Comparison of ENCODE assay signal across 11 cellular contexts in the genomic region with DNA sequence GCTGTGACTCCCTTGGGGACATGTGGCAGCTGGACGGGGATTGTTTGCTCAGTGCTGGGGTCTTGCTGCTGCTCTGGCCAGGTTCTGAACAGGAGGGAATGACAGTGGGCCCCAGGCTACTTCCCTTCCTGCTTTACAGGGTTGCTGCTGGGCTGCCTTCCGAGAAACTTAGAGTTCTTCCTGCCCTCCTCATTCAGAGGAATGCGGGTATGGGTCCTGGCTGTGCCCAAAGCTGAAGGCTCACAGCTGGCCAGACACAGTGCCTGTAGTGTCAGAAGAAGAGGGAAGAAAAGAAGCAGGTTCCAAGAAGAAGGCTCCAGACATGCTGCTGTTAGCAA.
DNase-seq lines count a peak whose midpoint lies in the region; ATAC-seq and TF ChIP-seq lines count a peak whose summit lies in the region.
"Had no signal": no experiment of that assay in that cellular context is flagged by ENCODE, and none has a peak within 500 bp of the region (broad histone marks: within the 10 kb centered on the region; RNA-seq: fewer than 3 reads in every experiment).

No MANE protein-coding gene starts in this region.

- TF ChIP-seq CTCF in AG04450 (IDR thresholded peaks at IDR 0.05; ENCODE audit: low read depth, low read length) (no peak), RWPE1 (conservative IDR thresholded peaks at IDR 0.05; ENCODE audit: low read depth) (no peak), foreskin fibroblast (IDR thresholded peaks at IDR 0.05; ENCODE audit: low read depth, low read length) (no peak)

- ATAC-seq in GM19395 (IDR thresholded peaks at IDR 0.05; ENCODE audit: unreplicated experiment) (no peak), GM19455 (IDR thresholded peaks at IDR 0.05; ENCODE audit: unreplicated experiment) (no peak), HG02610 (IDR thresholded peaks at IDR 0.05; ENCODE audit: unreplicated experiment) (no peak), HG03521 (IDR thresholded peaks at IDR 0.05; ENCODE audit: unreplicated experiment) (no peak)
- ATAC-seq: activated CD8-positive, alpha-beta memory T cell treated with anti-CD3 and anti-CD28 coated beads, Interleukin-2, amount 10 ng/mL, durations not matched to agents 7 days and 5 days had no signal

- peak overlapping the region; percentile 47 for H3K27ac ChIP-seq in AG04450 (ENCODE audit: low read depth, low read length)
- peak overlapping the region; percentile 75 for H3K27ac ChIP-seq in RWPE1
- H3K27ac ChIP-seq: testis had no signal

- DNase-seq in AG04450 (ENCODE audit: low read depth, low spot score) (no peak), RWPE1 (ENCODE audit: low spot score) (peak; percentile 37), foreskin fibroblast (peak; percentile 29 to 72), myocyte (ENCODE audit: low read depth) (peak; percentile 65)
- DNase-seq: activated CD8-positive, alpha-beta memory T cell treated with anti-CD3 and anti-CD28 coated beads, Interleukin-2, amount 10 ng/mL, durations not matched to agents 7 days and 5 days; stimulated activated CD4-positive, alpha-beta T cell treated with anti-CD3 and anti-CD28 coated beads, Interleukin-1b, Interleukin-23, amount 100 ng/mL, for 48 hours; testis had no signal

- POLR2A ChIA-PET in AG04450 (lab: Yijun Ruan, JAX) (no interaction called here), RWPE1 (lab: Yijun Ruan, JAX; ENCODE audit: low non-redundant PET) (no interaction called here)

- no peaks in the 10 kb centered on the region for H3K27me3 ChIP-seq in AG04450 (ENCODE audit: control insufficient read depth, insufficient read depth, low read length)
- H3K27me3 ChIP-seq: testis had no signal

- no peak overlapping the region for H3K4me3 ChIP-seq in AG04450 (ENCODE audit: low read depth, low read length)
- no peak overlapping the region for H3K4me3 ChIP-seq in foreskin fibroblast (ENCODE audit: low read depth in 1 of 2, low read length in 2 of 2)
- H3K4me3 ChIP-seq: testis had no signal

- no peaks in the 10 kb centered on the region; the same call in 1 of the 2 replicates for H3K9me3 ChIP-seq in AG04450 (ENCODE audit: control insufficient read depth, insufficient read depth, low read length)
- H3K9me3 ChIP-seq: testis had no signal

- CTCF ChIA-PET in AG04450 (lab: Charles Lee) (no interaction called here), RWPE1 (lab: Yijun Ruan, JAX) (interaction anchor here (1.0 kb wide), 1 partner anchor 222 kb away, joined by 3 read pairs; no protein-coding TSS in a partner anchor)
